Comparison of ENCODE assay signal across 14 cellular contexts in genomic region chr1:151615711-151616504, GRCh38. TPM values are rescaled to one million over a fixed set of nuclear protein-coding genes. Genes with fewer than 3 reads are reported as not detected.
A peak's percentile ranks its signal among the peaks of the same experiment; 100 is the strongest.
DNase-seq lines count a peak whose midpoint lies in the region; ATAC-seq and TF ChIP-seq lines count a peak whose summit lies in the region.
"Had no signal": no experiment of that assay in that cellular context is flagged by ENCODE, and none has a peak within 500 bp of the region (broad histone marks: within the 10 kb centered on the region; RNA-seq: fewer than 3 reads in every experiment).

No MANE protein-coding gene starts in this region.

- peak overlapping the region; percentile 40 for H3K27ac Mint-ChIP-seq in activated T-cell treated with anti-CD3 and anti-CD28 coated beads, Interleukin-2, amount 50 U/mL, for 72 hours
- H3K27ac Mint-ChIP-seq: activated T-helper 1 cell treated with anti-CD3 and anti-CD28 coated beads, Interleukin-12 subunit alpha, Interleukin-12 subunit beta, Interleukin-2, Interleukin-4 antibody, amounts not matched to agents 30 ng/mL and 10 ng/mL and 1 ng/mL, durations not matched to agents 14 hours and 24 hours and 36 hours had no signal

- no peak for DNase-seq in activated T-cell treated with anti-CD3 and anti-CD28 coated beads, Interleukin-2, amount 50 U/mL, for 72 hours
- no peak for DNase-seq in activated T-cell treated with anti-CD3 and anti-CD28 coated beads, Interleukin-2, amount 50 U/mL, for 4 hours
- no peak for DNase-seq in mammary epithelial cell
- DNase-seq in sigmoid colon = no peak
- no peak for DNase-seq in T-helper 2 cell
- no peak for DNase-seq in Ammon's horn (ENCODE audit: low spot score)
- DNase-seq: cortex of kidney; NCI-H187; stimulated activated naive CD8-positive, alpha-beta T cell treated with anti-CD3 and anti-CD28 coated beads, Interleukin-15, Interleukin-2, amounts not matched to agents 100 U/mL and 50 U/mL, for 24 hours; uterus had no signal

- TF ChIP-seq EP300 in Ishikawa (IDR thresholded peaks at IDR 0.05; ENCODE audit: borderline replicate concordance) (no peak), sigmoid colon (IDR thresholded peaks at IDR 0.05) (no peak)

- H3K9me3 Mint-ChIP-seq in activated T-cell treated with anti-CD3 and anti-CD28 coated beads, Interleukin-2, amount 50 U/mL, for 72 hours = no peaks in the 10 kb centered on the region
- H3K9me3 Mint-ChIP-seq in activated T-cell treated with anti-CD3 and anti-CD28 coated beads, Interleukin-2, amount 50 U/mL, for 4 hours = no peaks in the 10 kb centered on the region
- H3K9me3 Mint-ChIP-seq: activated T-helper 1 cell treated with anti-CD3 and anti-CD28 coated beads, Interleukin-12 subunit alpha, Interleukin-12 subunit beta, Interleukin-2, Interleukin-4 antibody, amounts not matched to agents 30 ng/mL and 10 ng/mL and 1 ng/mL, durations not matched to agents 14 hours and 24 hours and 36 hours had no signal

- H3K27me3 ChIP-seq in mammary epithelial cell (ENCODE audit: insufficient read depth, low read length) = no peaks in the 10 kb centered on the region
- H3K27me3 ChIP-seq in sigmoid colon = no peaks in the 10 kb centered on the region
- H3K27me3 ChIP-seq: uterus had no signal

- H3K9ac ChIP-seq in mammary epithelial cell (ENCODE audit: insufficient read depth, low read length) = no peak overlapping the region

- H3K36me3 ChIP-seq in mammary epithelial cell (ENCODE audit: insufficient read depth, low read length) = no peaks in the 10 kb centered on the region
- no peaks in the 10 kb centered on the region for H3K36me3 ChIP-seq in sigmoid colon
- H3K36me3 ChIP-seq: uterus had no signal

- BruUV-seq in mammary epithelial cell (replicated peaks; lab: Mats Ljungman, UMichigan) = no TSS peak

- ATAC-seq in activated T-cell treated with anti-CD3 and anti-CD28 coated beads, Interleukin-2, amount 50 U/mL, for 72 hours (replicated peaks in 1 of 2) = no peak
- ATAC-seq in activated T-cell treated with anti-CD3 and anti-CD28 coated beads, Interleukin-2, amount 50 U/mL, for 4 hours = no peak
- ATAC-seq in HG02870 (IDR thresholded peaks at IDR 0.05; ENCODE audit: unreplicated experiment) = no peak
- ATAC-seq: stimulated activated naive CD8-positive, alpha-beta T cell treated with anti-CD3 and anti-CD28 coated beads, Interleukin-15, Interleukin-2, amounts not matched to agents 100 U/mL and 50 U/mL, for 24 hours had no signal

- H3K27ac ChIP-seq in mammary epithelial cell (ENCODE audit: insufficient read depth, low read depth, low read length) = peak overlapping the region; percentile 18
- peak overlapping the region; percentile 30 to 99 (median 76) for H3K27ac ChIP-seq in sigmoid colon
- H3K27ac ChIP-seq: SK-N-MC had no signal

- CTCF ChIA-PET in mammary epithelial cell (lab: Charles Lee; ENCODE audit: low non-redundant PET) = no interaction called here

- intact Hi-C loops in mammary epithelial cell (cut with micrococcal nuclease) = no loop called here
- intact Hi-C loops in sigmoid colon (cut with DNase I) = no loop called here

- H3K9me3 ChIP-seq in mammary epithelial cell (replicated peaks; ENCODE audit: insufficient read depth, low read length) (no peaks in the 10 kb centered on the region), sigmoid colon (no peaks in the 10 kb centered on the region)
- H3K9me3 ChIP-seq: uterus had no signal

- 88% methylated on average over 4 of the region's 4 CpGs for WGBS in mammary epithelial cell (ENCODE audit: low coverage, missing lambda C conversion rate)
- WGBS in sigmoid colon, 2 donors = 83 to 84% methylated on average over 4 of the region's 4 CpGs

- H3K36me3 Mint-ChIP-seq in activated T-cell treated with anti-CD3 and anti-CD28 coated beads, Interleukin-2, amount 50 U/mL, for 72 hours (ENCODE audit: insufficient read depth in 2 of 2) = peaks cover 8 to 12% of the 10 kb centered on the region in 2 donors
- peaks cover 2% of the 10 kb centered on the region for H3K36me3 Mint-ChIP-seq in activated T-cell treated with anti-CD3 and anti-CD28 coated beads, Interleukin-2, amount 50 U/mL, for 4 hours (ENCODE audit: insufficient read depth)

- peak overlapping the region in 1 of 3 experiments; percentile 1 for H3K4me3 ChIP-seq in mammary epithelial cell (replicated peaks in 1 of 3; ENCODE audit: insufficient read depth in 1 of 3, low read depth in 2 of 3, low read length in 3 of 3)
- no peak overlapping the region for H3K4me3 ChIP-seq in sigmoid colon
- H3K4me3 ChIP-seq: SK-N-MC, uterus had no signal

- no peak for TF ChIP-seq POLR2A in sigmoid colon (IDR thresholded peaks at IDR 0.05)

- H3K4me3 Mint-ChIP-seq in activated T-cell treated with anti-CD3 and anti-CD28 coated beads, Interleukin-2, amount 50 U/mL, for 72 hours = peak overlapping the region; percentile 34 to 51
- no peak overlapping the region for H3K4me3 Mint-ChIP-seq in activated T-cell treated with anti-CD3 and anti-CD28 coated beads, Interleukin-2, amount 50 U/mL, for 4 hours

- no peaks in the 10 kb centered on the region for H4K20me1 ChIP-seq in mammary epithelial cell (ENCODE audit: insufficient read depth, low read length)

- H3K27me3 Mint-ChIP-seq in activated T-cell treated with anti-CD3 and anti-CD28 coated beads, Interleukin-2, amount 50 U/mL, for 72 hours (ENCODE audit: low read depth) = no peaks in the 10 kb centered on the region
- no peaks in the 10 kb centered on the region for H3K27me3 Mint-ChIP-seq in activated T-cell treated with anti-CD3 and anti-CD28 coated beads, Interleukin-2, amount 50 U/mL, for 4 hours (ENCODE audit: low read depth)

- dilution Hi-C loops in mammary epithelial cell (cut with HindIII; ENCODE audit: low sequenced_read_pairs) = loop anchor here (5.0 kb wide), 1 partner anchor 221 kb away; the partner anchor contains the start of gene C2CD4D

- peaks cover 32% of the 10 kb centered on the region for H3K4me1 ChIP-seq in mammary epithelial cell (ENCODE audit: insufficient read depth, low read length)
- H3K4me1 ChIP-seq in sigmoid colon = peaks cover 0 to 77% (median 66%) of the 10 kb centered on the region in 4 donors

- H3K4me2 ChIP-seq in mammary epithelial cell (ENCODE audit: insufficient read depth, low read depth, low read length) = peak overlapping the region; percentile 67

- H3K79me2 ChIP-seq in mammary epithelial cell (ENCODE audit: insufficient read depth, low read length) = peaks cover 64% of the 10 kb centered on the region

- no peak for TF ChIP-seq CTCF in mammary epithelial cell (conservative IDR thresholded peaks at IDR 0.05 in 1 of 2, IDR thresholded peaks at IDR 0.05 in 1 of 2; ENCODE audit: extremely low read depth in 1 of 2, insufficient read depth in 1 of 2, low read depth in 1 of 2, low read length in 2 of 2)
- no peak for TF ChIP-seq CTCF in sigmoid colon (IDR thresholded peaks at IDR 0.05)

- H2AFZ ChIP-seq in mammary epithelial cell (ENCODE audit: low read depth, low read length) = no peak overlapping the region

- in situ Hi-C loops in mammary epithelial cell (cut with MboI; ENCODE audit: low sequenced_read_pairs in 2 of 2) = no loop called here

- H3K4me1 Mint-ChIP-seq in activated T-cell treated with anti-CD3 and anti-CD28 coated beads, Interleukin-2, amount 50 U/mL, for 72 hours (ENCODE audit: low read depth) = peaks cover 76% of the 10 kb centered on the region
- peaks cover 51% of the 10 kb centered on the region for H3K4me1 Mint-ChIP-seq in activated T-cell treated with anti-CD3 and anti-CD28 coated beads, Interleukin-2, amount 50 U/mL, for 4 hours (ENCODE audit: low read depth)

- TF ChIP-seq RAD21 in Ishikawa (IDR thresholded peaks at IDR 0.05; ENCODE audit: low read depth) = no peak

TF ChIP-seq in Ishikawa, 13 proteins besides CTCF, POLR2A, EP300 and RAD21:
- TF ChIP-seq REST (IDR thresholded peaks at IDR 0.05; ENCODE audit: low read depth) = peak; percentile 28; the same call in 1 of the 2 replicates
- TF ChIP-seq NFIC (IDR thresholded peaks at IDR 0.05) = no peak

RNA-seq across cellular contexts. Expression of gene SNX27, which starts 4.1 kb away (rescaled TPM):
- total RNA-seq in activated T-cell treated with anti-CD3 and anti-CD28 coated beads, Interleukin-2, amount 50 U/mL, for 72 hours = 10 to 100 TPM; 30.3 to 34.8 TPM
- total RNA-seq in activated T-cell treated with anti-CD3 and anti-CD28 coated beads, Interleukin-2, amount 50 U/mL, for 4 hours = 10 to 100 TPM; 25.8 to 29.3 (median 26.1) TPM
- total RNA-seq in mammary epithelial cell (10 to 100 TPM; 22.7 to 25.5 TPM), sigmoid colon (10 to 100 TPM; 49.0 to 59.0 (median 54.1) TPM)
- polyA plus RNA-seq in mammary epithelial cell (12.1 TPM), sigmoid colon (10 to 100 TPM in 1 of 3 donors, 1 to 10 TPM in 2; 3.6 to 12.3 (median 7.4) TPM)
- polyA minus RNA-seq in mammary epithelial cell = 43.2 TPM
